Comparison of ENCODE assay signal across 10 cellular contexts in genomic region chr22:37193629-37194191, GRCh38. TPM values are rescaled to one million over a fixed set of nuclear protein-coding genes. Genes with fewer than 3 reads are reported as not detected.
DNase-seq lines count a peak whose midpoint lies in the region; ATAC-seq and TF ChIP-seq lines count a peak whose summit lies in the region.
"Had no signal": no experiment of that assay in that cellular context is flagged by ENCODE, and none has a peak within 500 bp of the region (broad histone marks: within the 10 kb centered on the region; RNA-seq: fewer than 3 reads in every experiment).

No MANE protein-coding gene starts in this region.

- H3K27me3 ChIP-seq in gastroesophageal sphincter: no peaks in the 10 kb centered on the region
- H3K27me3 ChIP-seq: tibial artery had no signal

- H3K27ac Mint-ChIP-seq in HFFc6: no peak overlapping the region

- no peak for TF ChIP-seq EP300 in gastroesophageal sphincter (IDR thresholded peaks at IDR 0.05)

- TF ChIP-seq POLR2A in gastroesophageal sphincter (IDR thresholded peaks at IDR 0.05): no peak

- peaks cover 53% of the 10 kb centered on the region for H3K4me1 Mint-ChIP-seq in HFFc6 (ENCODE audit: low read depth)

- no peaks in the 10 kb centered on the region for H3K9me3 Mint-ChIP-seq in HFFc6

- ATAC-seq in gastroesophageal sphincter (no peak), HG02970 (IDR thresholded peaks at IDR 0.05; ENCODE audit: low FRiP score, unreplicated experiment) (no peak)
- ATAC-seq: left lobe of liver had no signal

- no peaks in the 10 kb centered on the region for H3K9me3 ChIP-seq in gastroesophageal sphincter
- H3K9me3 ChIP-seq: tibial artery had no signal

- H3K27ac ChIP-seq in VCaP (peak overlapping the region; percentile 92), gastroesophageal sphincter (peak overlapping the region in 2 of 4 donors; percentile 16 to 93)
- H3K27ac ChIP-seq: tibial artery had no signal

- H3K36me3 ChIP-seq in gastroesophageal sphincter: no peaks in the 10 kb centered on the region
- H3K36me3 ChIP-seq: tibial artery had no signal

- H3K4me1 ChIP-seq in gastroesophageal sphincter: peaks cover 16 to 56% (median 36%) of the 10 kb centered on the region in 3 donors

- DNase-seq in HFFc6 (peak; percentile 49), fibroblast of pulmonary artery (ENCODE audit: low read depth) (peak; percentile 67), SKM-1 treated with dmso at 0.1 percent for 144 hours (lab: John Stamatoyannopoulos, UW; ENCODE audit: unreplicated experiment) (no peak), COLO668 (lab: John Stamatoyannopoulos, UW; ENCODE audit: unreplicated experiment) (no peak)
- DNase-seq in stimulated activated CD4-positive, alpha-beta T cell treated with anti-CD3 and anti-CD28 coated beads, TNF-alpha, amount 100 ng/mL, for 24 hours (ENCODE audit: low read depth in 3 of 3): peak; percentile 23 to 40 (median 27)

- no peak overlapping the region for H3K4me3 ChIP-seq in fibroblast of pulmonary artery (replicated peaks; ENCODE audit: low read depth, low read length)
- no peak overlapping the region for H3K4me3 ChIP-seq in gastroesophageal sphincter
- H3K4me3 ChIP-seq: tibial artery had no signal

- no peaks in the 10 kb centered on the region for H3K36me3 Mint-ChIP-seq in HFFc6 (ENCODE audit: low read depth)

- TF ChIP-seq CTCF in HFFc6 (IDR thresholded peaks at IDR 0.05) (no peak), VCaP (conservative IDR thresholded peaks at IDR 0.05) (no peak), fibroblast of pulmonary artery (IDR thresholded peaks at IDR 0.05; ENCODE audit: low read length, missing control alignments) (no peak), gastroesophageal sphincter (IDR thresholded peaks at IDR 0.05) (no peak)

- no peak overlapping the region for H3K4me3 Mint-ChIP-seq in HFFc6

- WGBS in gastroesophageal sphincter (ENCODE audit: low coverage in 1 of 2), 2 donors: 56 to 64% methylated on average over 10 of the region's 10 CpGs

- 0 out of 2 replicates have a peak, but pooled peaks cover 2% of the 10 kb centered on the region for H3K27me3 Mint-ChIP-seq in HFFc6 (ENCODE audit: insufficient read depth)

RNA-seq across cellular contexts. Expression of gene C1QTNF6, which starts 5.7 kb away (rescaled TPM):
- total RNA-seq in HFFc6 (2021; fragmentation: NEBNext Ultra II Directional; extraction: Animal tissue kit (Norgen Biotek cat#: 25700)): 1 to 10 TPM; 3.3 to 5.0 (median 4.0) TPM
- 1 to 10 TPM in 2 of 4 donors, under 1 TPM in 2; 0.69 to 1.6 (median 1.1) TPM for total RNA-seq in gastroesophageal sphincter

RNA-seq across cellular contexts. Expression of gene SSTR3, which starts 18.6 kb away (rescaled TPM):
- not detected for total RNA-seq in HFFc6 (2021; fragmentation: NEBNext Ultra II Directional; extraction: Animal tissue kit (Norgen Biotek cat#: 25700))
- not detected for total RNA-seq in gastroesophageal sphincter
- total RNA-seq: left lobe of liver had no signal

RNA-seq across cellular contexts. Expression of gene IL2RB, which starts 44.0 kb away (rescaled TPM):
- total RNA-seq in HFFc6 (2021; fragmentation: NEBNext Ultra II Directional; extraction: Animal tissue kit (Norgen Biotek cat#: 25700)): not detected
- 1 to 10 TPM in 1 of 4 donors, under 1 TPM in 3; 0.07 to 3.1 (median 0.29) TPM for total RNA-seq in gastroesophageal sphincter

RNA-seq across cellular contexts. Expression of gene RAC2, which starts 50.4 kb away (rescaled TPM):
- 10 to 100 TPM; 29.9 to 57.2 (median 53.5) TPM for total RNA-seq in HFFc6 (2021; fragmentation: NEBNext Ultra II Directional; extraction: Animal tissue kit (Norgen Biotek cat#: 25700))
- total RNA-seq in gastroesophageal sphincter: 10 to 100 TPM in 1 of 4 donors, 1 to 10 TPM in 3; 2.0 to 11.3 (median 6.4) TPM

Comparison
In these comparisons a context has a peak if more than half of its experiments do, and no peak if none do; other contexts are left out.
1. DNase-seq: peak in HFFc6 (single experiment), fibroblast of pulmonary artery (single experiment) and stimulated activated CD4-positive, alpha-beta T cell treated with anti-CD3 and anti-CD28 coated beads, TNF-alpha, amount 100 ng/mL, for 24 hours (3 of 3); none in SKM-1 treated with dmso at 0.1 percent for 144 hours (single experiment) and COLO668 (single experiment).